Comparison of ENCODE assay signal across 28 cellular contexts in genomic region chr3:62203561-62203960, GRCh38.
"Had no signal": no experiment of that assay in that cellular context is flagged by ENCODE, and none has a peak within 500 bp of the region (broad histone marks: within the 10 kb centered on the region; RNA-seq: fewer than 3 reads in every experiment).

No MANE protein-coding gene starts in this region.

- H3K4me3 Mint-ChIP-seq: mesothelial cell of epicardium; naive thymus-derived CD4-positive, alpha-beta T cell; natural killer cell treated with Interleukin-12 subunit alpha and Interleukin-12 subunit beta and Interleukin-15 and Interleukin-18, amount 100 ng/mL, for 72 hours; stimulated activated naive B cell treated with anti-CD40 and anti-IgM and Interleukin-4, amounts not matched to agents 10 μg/mL and 1 μg/mL and 100 μg/mL, for 72 hours had no signal

- H3K27me3 ChIP-seq: left lung, pancreas, sigmoid colon, spleen, stomach, testis, thyroid gland, transverse colon, upper lobe of left lung had no signal

- H3K27ac ChIP-seq: left lung, lower lobe of right lung, pancreas, prostate gland, sigmoid colon, spleen, stomach, testis, thyroid gland, transverse colon, upper lobe of left lung had no signal

- ATAC-seq: left cardiac atrium; left lung; naive thymus-derived CD4-positive, alpha-beta T cell; pancreas; stimulated activated naive B cell treated with anti-CD40 and anti-IgM and Interleukin-4, amounts not matched to agents 10 μg/mL and 1 μg/mL and 100 μg/mL, for 72 hours; stimulated activated naive CD8-positive, alpha-beta T cell treated with anti-CD3 and anti-CD28 coated beads, Interleukin-15, Interleukin-2, amounts not matched to agents 100 U/mL and 50 U/mL, for 24 hours had no signal

- H3K36me3 Mint-ChIP-seq: naive thymus-derived CD4-positive, alpha-beta T cell; natural killer cell treated with Interleukin-12 subunit alpha and Interleukin-12 subunit beta and Interleukin-15 and Interleukin-18, amount 100 ng/mL, for 72 hours; stimulated activated naive B cell treated with anti-CD40 and anti-IgM and Interleukin-4, amounts not matched to agents 10 μg/mL and 1 μg/mL and 100 μg/mL, for 72 hours had no signal

- H3K9me3 Mint-ChIP-seq: mesothelial cell of epicardium; naive thymus-derived CD4-positive, alpha-beta T cell; natural killer cell treated with Interleukin-12 subunit alpha and Interleukin-12 subunit beta and Interleukin-15 and Interleukin-18, amount 100 ng/mL, for 72 hours; stimulated activated naive B cell treated with anti-CD40 and anti-IgM and Interleukin-4, amounts not matched to agents 10 μg/mL and 1 μg/mL and 100 μg/mL, for 72 hours had no signal

- H3K4me3 ChIP-seq: left lung, lower lobe of right lung, pancreas, prostate gland, sigmoid colon, spleen, stomach, testis, thyroid gland, transverse colon, upper lobe of left lung had no signal

- H3K4me1 ChIP-seq: left lung, lower lobe of right lung, pancreas, prostate gland, sigmoid colon, spleen, stomach, testis, thyroid gland, transverse colon, upper lobe of left lung had no signal

- H3K36me3 ChIP-seq: pancreas, prostate gland, transverse colon had no signal

- H3K4me1 Mint-ChIP-seq: mesothelial cell of epicardium; naive thymus-derived CD4-positive, alpha-beta T cell; stimulated activated naive B cell treated with anti-CD40 and anti-IgM and Interleukin-4, amounts not matched to agents 10 μg/mL and 1 μg/mL and 100 μg/mL, for 72 hours had no signal

- H3K27ac Mint-ChIP-seq: mesothelial cell of epicardium; naive thymus-derived CD4-positive, alpha-beta T cell; natural killer cell treated with Interleukin-12 subunit alpha and Interleukin-12 subunit beta and Interleukin-15 and Interleukin-18, amount 100 ng/mL, for 72 hours; stimulated activated naive B cell treated with anti-CD40 and anti-IgM and Interleukin-4, amounts not matched to agents 10 μg/mL and 1 μg/mL and 100 μg/mL, for 72 hours had no signal

- H3K9me3 ChIP-seq: left lung, lower lobe of right lung, pancreas, prostate gland, sigmoid colon, spleen, stomach, testis, thyroid gland, transverse colon, upper lobe of left lung had no signal

- DNase-seq: head of caudate nucleus; hippocampal formation; kidney glomerular epithelial cell; left cardiac atrium; left lung; lower lobe of right lung; mammary epithelial cell; mesendoderm; naive thymus-derived CD4-positive, alpha-beta T cell; nucleus accumbens; pancreas; posterior cingulate gyrus; retina; right cardiac atrium; sigmoid colon; small intestine; spleen; stimulated activated CD4-positive, alpha-beta T cell treated with anti-CD3 and anti-CD28 coated beads, Interleukin-4, amount 100 ng/mL, for 24 hours; stimulated activated naive B cell treated with anti-CD40 and anti-IgM and Interleukin-4, amounts not matched to agents 10 μg/mL and 1 μg/mL and 100 μg/mL, for 72 hours; stimulated activated naive CD8-positive, alpha-beta T cell treated with anti-CD3 and anti-CD28 coated beads, Interleukin-15, Interleukin-2, amounts not matched to agents 100 U/mL and 50 U/mL, for 24 hours; testis; thyroid gland; transverse colon had no signal
